Comparison of ENCODE assay signal across 2 cellular contexts in genomic region chr11:86728562-86728961, GRCh38.
A peak's percentile ranks its signal among the peaks of the same experiment; 100 is the strongest.
TF ChIP-seq lines count a peak whose summit lies in the region.

No MANE protein-coding gene starts in this region.

TF ChIP-seq in A549, 52 proteins besides CTCF, POLR2A, EP300 and RAD21:
- TF ChIP-seq NPAS2 (CRISPR knock-in tag; IDR thresholded peaks at IDR 0.05; ENCODE audit: borderline replicate concordance) (no peak), CEBPB (IDR thresholded peaks at IDR 0.05) (peak; percentile 67 to 76; a peak in 3 of 4 replicates)

TF ChIP-seq in IMR-90, 13 proteins besides CTCF, POLR2A, EP300 and RAD21:
- TF ChIP-seq CEBPB (IDR thresholded peaks at IDR 0.05; ENCODE audit: low read depth, low read length) (peak; percentile 53; the same call in 1 of the 2 replicates), MAFK (IDR thresholded peaks at IDR 0.05; ENCODE audit: low read depth, low read length) (no peak)
